In genomic region chr3:70712449-70713082, GRCh38 we compare ENCODE assay signal across 23 cellular contexts.
"Had no signal": no experiment of that assay in that cellular context is flagged by ENCODE, and none has a peak within 500 bp of the region (broad histone marks: within the 10 kb centered on the region; RNA-seq: fewer than 3 reads in every experiment).

No MANE protein-coding gene starts in this region.

- DNase-seq: KBM-7, MV-4-11, NCI-H1048, NCI-H1105, NCI-H1436 treated with DMSO at 0.1 percent for 48 hours, NCI-H1694, NCI-H187 treated with DMSO at 0.1 percent for 48 hours, NCI-H2029 treated with DMSO at 0.1 percent for 48 hours, NCI-H2107, NCI-H2171, NCI-H226, NCI-H446, NCI-H510A, NCI-H524 treated with DMSO at 0.1 percent for 48 hours, NCI-H69, NCI-H774, PC-3, SHP77, SK-N-SH, SW 1271, T-cell had no signal

- H3K4me3 Mint-ChIP-seq: T-cell had no signal

- H3K4me2 ChIP-seq: SK-N-SH had no signal

- H3K27ac Mint-ChIP-seq: T-cell had no signal

- H3K9ac ChIP-seq: SK-N-SH had no signal

- H3K27ac ChIP-seq: RWPE1 had no signal

- ATAC-seq: Panc1, PC-3, T-cell had no signal
